In the genomic region with DNA sequence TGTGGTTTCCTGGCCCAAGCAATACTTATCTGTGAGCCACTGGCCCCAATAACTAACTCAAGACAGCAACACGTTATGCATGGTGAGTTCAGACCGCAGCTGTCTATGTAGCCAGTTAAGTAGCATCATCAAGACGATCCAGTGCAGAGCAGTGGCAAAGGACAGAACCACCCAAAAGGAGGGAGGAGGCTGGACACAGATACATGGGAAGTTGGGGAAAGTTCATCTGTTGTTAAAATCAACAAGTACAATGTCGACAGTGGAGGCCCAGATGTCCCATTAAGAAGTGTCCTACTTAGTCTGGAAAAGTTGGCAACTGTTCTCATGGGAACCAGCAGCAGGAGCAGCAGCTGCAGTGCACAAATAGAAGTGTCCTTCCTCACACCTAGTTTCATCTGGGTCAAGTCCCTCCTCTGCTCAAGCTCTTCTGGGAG, we compare ENCODE assay signal across 10 cellular contexts.
DNase-seq lines count a peak whose midpoint lies in the region; ATAC-seq, FAIRE-seq and TF ChIP-seq lines count a peak whose summit lies in the region.
"Had no signal": no experiment of that assay in that cellular context is flagged by ENCODE, and none has a peak within 500 bp of the region (broad histone marks: within the 10 kb centered on the region; RNA-seq: fewer than 3 reads in every experiment).

No MANE protein-coding gene starts in this region.

- DNase-seq in Right ventricle myocardium superior (no peak), right cardiac atrium (no peak), fibroblast of lung (ENCODE audit: low read depth in 2 of 2) (peak; percentile 33 to 66), SK-N-SH (no peak), HEK293T (ENCODE audit: extremely low spot score) (no peak), D721Med (ENCODE audit: insufficient read length, low spot score) (no peak)
- no peak for DNase-seq in activated T-helper 2 cell treated with anti-CD3 and anti-CD28 coated beads, Interferon-gamma antibody, Interleukin-2, Interleukin-4, amounts not matched to agents 10 μg/mL and 5 μg/mL and 100 μg/mL, durations not matched to agents 14 hours and 24 hours and 36 hours (ENCODE audit: low spot score)
- DNase-seq: posterior cingulate gyrus had no signal

- POLR2A ChIA-PET in SK-N-SH (lab: Yijun Ruan, JAX) (no interaction called here), HEK293T (lab: Yijun Ruan, JAX) (no interaction called here)

- H3K27ac ChIP-seq in right cardiac atrium (ENCODE audit: low read length): no peak overlapping the region
- no peak overlapping the region for H3K27ac ChIP-seq in fibroblast of lung (ENCODE audit: insufficient read depth, low read length)
- no peak overlapping the region for H3K27ac ChIP-seq in SK-N-SH (ENCODE audit: low read depth in 2 of 2, low read length in 1 of 2)
- H3K27ac ChIP-seq: HL-60 had no signal

- FAIRE-seq in D721Med (lab: Jason Lieb, UNC): no peak

- no peaks in the 10 kb centered on the region for H3F3A ChIP-seq in SK-N-SH (replicated peaks; ENCODE audit: insufficient read depth)

- no peak overlapping the region for H3K27ac Mint-ChIP-seq in activated T-helper 2 cell treated with anti-CD3 and anti-CD28 coated beads, Interferon-gamma antibody, Interleukin-2, Interleukin-4, amounts not matched to agents 10 μg/mL and 5 μg/mL and 100 μg/mL, durations not matched to agents 14 hours and 24 hours and 36 hours

- TF ChIP-seq RAD21 in SK-N-SH (IDR thresholded peaks at IDR 0.05; ENCODE audit: low read length): no peak

- H3K27me3 ChIP-seq in right cardiac atrium (ENCODE audit: control insufficient read depth, insufficient read depth): no peaks in the 10 kb centered on the region
- no peaks in the 10 kb centered on the region for H3K27me3 ChIP-seq in fibroblast of lung (ENCODE audit: control insufficient read depth, insufficient read depth, low read length)
- H3K27me3 ChIP-seq in SK-N-SH (ENCODE audit: insufficient read depth): no peaks in the 10 kb centered on the region

- no peaks in the 10 kb centered on the region for H3K9me2 ChIP-seq in SK-N-SH

- H3K9me3 Mint-ChIP-seq in activated T-helper 2 cell treated with anti-CD3 and anti-CD28 coated beads, Interferon-gamma antibody, Interleukin-2, Interleukin-4, amounts not matched to agents 10 μg/mL and 5 μg/mL and 100 μg/mL, durations not matched to agents 14 hours and 24 hours and 36 hours: no peaks in the 10 kb centered on the region

- no peaks in the 10 kb centered on the region for H4K20me1 ChIP-seq in fibroblast of lung (ENCODE audit: control insufficient read depth, extremely low read depth, insufficient read depth, low read length)
- H4K20me1 ChIP-seq in SK-N-SH (ENCODE audit: insufficient read depth): no peaks in the 10 kb centered on the region

- WGBS in right cardiac atrium: 51% methylated on average over 4 of the region's 4 CpGs
- 85% methylated on average over 4 of the region's 4 CpGs for WGBS in SK-N-SH (ENCODE audit: low lambda C conversion rate)

- H2AFZ ChIP-seq in fibroblast of lung (ENCODE audit: low read length) (no peak overlapping the region), SK-N-SH (ENCODE audit: low read depth) (no peak overlapping the region)

- no peaks in the 10 kb centered on the region for H3K9me3 ChIP-seq in right cardiac atrium (ENCODE audit: control insufficient read depth, low read length)
- H3K9me3 ChIP-seq in fibroblast of lung (ENCODE audit: control insufficient read depth, insufficient read depth, low read depth, low read length): no peaks in the 10 kb centered on the region
- no peaks in the 10 kb centered on the region for H3K9me3 ChIP-seq in SK-N-SH

- CTCF ChIA-PET in SK-N-SH (lab: Yijun Ruan, JAX): no interaction called here
- CTCF ChIA-PET in HEK293T (lab: Yijun Ruan, JAX): no interaction called here

- TF ChIP-seq CTCF in fibroblast of lung (conservative IDR thresholded peaks at IDR 0.05 in 1 of 2, IDR thresholded peaks at IDR 0.05 in 1 of 2; ENCODE audit: low read depth in 1 of 2, low read length in 2 of 2) (no peak), SK-N-SH (IDR thresholded peaks at IDR 0.05) (no peak), D721Med (IDR thresholded peaks at IDR 0.05; ENCODE audit: insufficient read depth, missing control alignments) (no peak)

- no peaks in the 10 kb centered on the region for H3K4me1 Mint-ChIP-seq in activated T-helper 2 cell treated with anti-CD3 and anti-CD28 coated beads, Interferon-gamma antibody, Interleukin-2, Interleukin-4, amounts not matched to agents 10 μg/mL and 5 μg/mL and 100 μg/mL, durations not matched to agents 14 hours and 24 hours and 36 hours (ENCODE audit: low read depth)

- H3K4me2 ChIP-seq in fibroblast of lung (ENCODE audit: extremely low read depth, insufficient read depth, low read length): no peak overlapping the region
- H3K4me2 ChIP-seq in SK-N-SH: no peak overlapping the region

- ATAC-seq in Right ventricle myocardium superior (ENCODE audit: poor library complexity) (peak; percentile 36), right cardiac atrium (no peak), HG03097 (IDR thresholded peaks at IDR 0.05; ENCODE audit: low FRiP score, unreplicated experiment) (peak; percentile 94)

- no peak overlapping the region for H3K4me3 Mint-ChIP-seq in activated T-helper 2 cell treated with anti-CD3 and anti-CD28 coated beads, Interferon-gamma antibody, Interleukin-2, Interleukin-4, amounts not matched to agents 10 μg/mL and 5 μg/mL and 100 μg/mL, durations not matched to agents 14 hours and 24 hours and 36 hours (ENCODE audit: low read depth)

- H3K4me1 ChIP-seq in right cardiac atrium (ENCODE audit: control insufficient read depth, insufficient read depth, low read length): peaks cover 6% of the 10 kb centered on the region
- H3K4me1 ChIP-seq in fibroblast of lung (ENCODE audit: control insufficient read depth, extremely low read depth, insufficient read depth, low read length): peaks cover 6% of the 10 kb centered on the region
- H3K4me1 ChIP-seq in SK-N-SH (ENCODE audit: control insufficient read depth in 1 of 2, insufficient read depth in 2 of 2, low read depth in 1 of 2, low read length in 1 of 2): peaks cover 0 to 31% of the 10 kb centered on the region in 2 experiments; a peak in 2 of 4 replicates

- H3K9ac ChIP-seq in fibroblast of lung (ENCODE audit: insufficient read depth, low read length) (no peak overlapping the region), SK-N-SH (no peak overlapping the region)

- H3K4me3 ChIP-seq in right cardiac atrium (ENCODE audit: low read length) (no peak overlapping the region), fibroblast of lung (replicated peaks in 1 of 4; ENCODE audit: control extremely low read depth in 1 of 4, insufficient read depth in 1 of 4, low read depth in 3 of 4, low read length in 4 of 4) (no peak overlapping the region), SK-N-SH (ENCODE audit: low read depth in 2 of 2, low read length in 1 of 2) (no peak overlapping the region)

- H3K36me3 ChIP-seq in fibroblast of lung (ENCODE audit: control insufficient read depth, insufficient read depth, low read length) (no peaks in the 10 kb centered on the region), SK-N-SH (replicated peaks in 1 of 2; ENCODE audit: control insufficient read depth in 1 of 2, insufficient read depth in 2 of 2, low read length in 1 of 2) (no peaks in the 10 kb centered on the region)

- no peak for TF ChIP-seq EP300 in SK-N-SH (IDR thresholded peaks at IDR 0.05; ENCODE audit: borderline replicate concordance in 1 of 2, low read depth in 1 of 2, low read length in 1 of 2)

- no peaks in the 10 kb centered on the region for H3K36me3 Mint-ChIP-seq in activated T-helper 2 cell treated with anti-CD3 and anti-CD28 coated beads, Interferon-gamma antibody, Interleukin-2, Interleukin-4, amounts not matched to agents 10 μg/mL and 5 μg/mL and 100 μg/mL, durations not matched to agents 14 hours and 24 hours and 36 hours (ENCODE audit: low read depth)

- intact Hi-C loops in Right ventricle myocardium superior (cut with DNase I) (no loop called here), right cardiac atrium (cut with DNase I) (no loop called here)
- intact Hi-C loops in activated T-helper 2 cell treated with anti-CD3 and anti-CD28 coated beads, Interferon-gamma antibody, Interleukin-2, Interleukin-4, amounts not matched to agents 10 μg/mL and 5 μg/mL and 100 μg/mL, durations not matched to agents 14 hours and 24 hours and 36 hours (cut with micrococcal nuclease): no loop called here

- no peaks in the 10 kb centered on the region for H3K79me2 ChIP-seq in fibroblast of lung (ENCODE audit: control insufficient read depth, insufficient read depth, low read length)
- no peaks in the 10 kb centered on the region for H3K79me2 ChIP-seq in SK-N-SH (ENCODE audit: insufficient read depth)

- peaks cover 4% of the 10 kb centered on the region for H3K27me3 Mint-ChIP-seq in activated T-helper 2 cell treated with anti-CD3 and anti-CD28 coated beads, Interferon-gamma antibody, Interleukin-2, Interleukin-4, amounts not matched to agents 10 μg/mL and 5 μg/mL and 100 μg/mL, durations not matched to agents 14 hours and 24 hours and 36 hours (ENCODE audit: low read depth)

TF ChIP-seq in SK-N-SH, 30 proteins besides CTCF, POLR2A, EP300 and RAD21 (continues in another document):
- TF ChIP-seq TEAD4 (IDR thresholded peaks at IDR 0.05; ENCODE audit: borderline replicate concordance, insufficient read depth): no peak
- TF ChIP-seq FOXM1 (IDR thresholded peaks at IDR 0.05; ENCODE audit: low read depth): no peak
- no peak for TF ChIP-seq NRF1 (IDR thresholded peaks at IDR 0.05; ENCODE audit: low read depth, low read length)
- no peak for TF ChIP-seq POLR2AphosphoS5 (IDR thresholded peaks at IDR 0.05; ENCODE audit: low read depth, low read length)

TF ChIP-seq in HEK293T, 16 proteins besides CTCF, POLR2A, EP300 and RAD21 (continues in another document):
- TF ChIP-seq FOXK2 (IDR thresholded peaks at IDR 0.05): no peak
- no peak for TF ChIP-seq NFRKB (IDR thresholded peaks at IDR 0.05)
- no peak for TF ChIP-seq SUZ12 (IDR thresholded peaks at IDR 0.05)
- no peak for TF ChIP-seq FOXA1 (IDR thresholded peaks at IDR 0.05)
- TF ChIP-seq HDGF (IDR thresholded peaks at IDR 0.05; ENCODE audit: borderline replicate concordance): no peak
- TF ChIP-seq BHLHE40 (IDR thresholded peaks at IDR 0.05; ENCODE audit: borderline replicate concordance): no peak
- no peak for TF ChIP-seq CTBP1 (IDR thresholded peaks at IDR 0.05; ENCODE audit: borderline replicate concordance)
- TF ChIP-seq ARNT (IDR thresholded peaks at IDR 0.05): no peak
- TF ChIP-seq TARDBP (IDR thresholded peaks at IDR 0.05): no peak
- no peak for TF ChIP-seq LEF1 (IDR thresholded peaks at IDR 0.05; ENCODE audit: borderline replicate concordance)
- no peak for TF ChIP-seq SP1 (IDR thresholded peaks at IDR 0.05)
- TF ChIP-seq, protein P1, sequence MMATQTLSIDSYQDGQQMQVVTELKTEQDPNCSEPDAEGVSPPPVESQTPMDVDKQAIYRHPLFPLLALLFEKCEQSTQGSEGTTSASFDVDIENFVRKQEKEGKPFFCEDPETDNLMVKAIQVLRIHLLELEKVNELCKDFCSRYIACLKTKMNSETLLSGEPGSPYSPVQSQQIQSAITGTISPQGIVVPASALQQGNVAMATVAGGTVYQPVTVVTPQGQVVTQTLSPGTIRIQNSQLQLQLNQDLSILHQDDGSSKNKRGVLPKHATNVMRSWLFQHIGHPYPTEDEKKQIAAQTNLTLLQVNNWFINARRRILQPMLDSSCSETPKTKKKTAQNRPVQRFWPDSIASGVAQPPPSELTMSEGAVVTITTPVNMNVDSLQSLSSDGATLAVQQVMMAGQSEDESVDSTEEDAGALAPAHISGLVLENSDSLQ (IDR thresholded peaks at IDR 0.05): no peak

Comparison
In these comparisons a context has a peak if more than half of its experiments do, and no peak if none do; other contexts are left out.
1. ATAC-seq: peak in Right ventricle myocardium superior (single experiment) and HG03097 (single experiment); none in right cardiac atrium (0 of 2).
2. DNase-seq: peak in fibroblast of lung (2 of 2); none in Right ventricle myocardium superior (single experiment), right cardiac atrium (0 of 3), SK-N-SH (single experiment), HEK293T (single experiment), D721Med (single experiment) and activated T-helper 2 cell treated with anti-CD3 and anti-CD28 coated beads, Interferon-gamma antibody, Interleukin-2, Interleukin-4, amounts not matched to agents 10 μg/mL and 5 μg/mL and 100 μg/mL, durations not matched to agents 14 hours and 24 hours and 36 hours (single experiment).